ENCODE assay signal across 13 cellular contexts in the genomic region with DNA sequence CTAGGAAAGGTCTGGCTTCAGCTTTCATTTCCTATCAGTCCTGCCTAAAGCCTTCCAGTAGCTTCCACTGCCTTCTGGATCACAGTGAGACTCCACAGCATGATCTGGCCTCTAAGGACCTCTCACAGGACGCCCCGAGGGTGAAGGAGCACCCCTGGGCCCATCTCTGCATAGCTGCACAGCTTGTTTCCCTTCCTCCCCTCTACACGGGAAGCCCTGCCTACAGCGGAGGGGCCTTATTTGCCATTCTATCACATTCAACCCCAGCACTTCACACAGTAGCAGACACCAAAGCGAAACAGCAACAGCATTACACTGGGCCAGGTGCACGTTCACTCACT.
DNase-seq lines count a peak whose midpoint lies in the region; ATAC-seq and TF ChIP-seq lines count a peak whose summit lies in the region.
"Had no signal": no experiment of that assay in that cellular context is flagged by ENCODE, and none has a peak within 500 bp of the region (broad histone marks: within the 10 kb centered on the region; RNA-seq: fewer than 3 reads in every experiment).

No MANE protein-coding gene starts in this region.

- no peak for ATAC-seq in stimulated activated naive B cell treated with anti-CD40 and anti-IgM and Interleukin-4, amounts not matched to agents 10 μg/mL and 1 μg/mL and 100 μg/mL, for 72 hours (replicated peaks)
- ATAC-seq in HG02642 (IDR thresholded peaks at IDR 0.05; ENCODE audit: poor library complexity, unreplicated experiment), result no peak

- H3K4me3 ChIP-seq in dorsolateral prefrontal cortex, result no peak overlapping the region

- H3K4me1 Mint-ChIP-seq in activated CD4-positive, alpha-beta T cell treated with anti-CD3 and anti-CD28 coated beads, Interleukin-2, amount 10 ng/mL, durations not matched to agents 24 days and 14 days, result peaks cover 35% of the 10 kb centered on the region
- peaks cover 45 to 77% of the 10 kb centered on the region in 2 donors for H3K4me1 Mint-ChIP-seq in stimulated activated naive B cell treated with anti-CD40 and anti-IgM and Interleukin-4, amounts not matched to agents 10 μg/mL and 1 μg/mL and 100 μg/mL, for 72 hours

- intact Hi-C loops in activated CD4-positive, alpha-beta T cell treated with anti-CD3 and anti-CD28 coated beads, Interleukin-2, amount 10 ng/mL, durations not matched to agents 24 days and 14 days (cut with micrococcal nuclease), result loop anchor here (10.0 kb wide), 1 partner anchor 327 kb away; no protein-coding TSS in a partner anchor
- intact Hi-C loops in dorsolateral prefrontal cortex (cut with DNase I), result loop anchor here in 1 of 2 donors (5.0 kb wide), 1 partner anchor 40 kb away; no protein-coding TSS in a partner anchor

- peak overlapping the region; percentile 50 for H3K4me3 Mint-ChIP-seq in activated CD4-positive, alpha-beta T cell treated with anti-CD3 and anti-CD28 coated beads, Interleukin-2, amount 10 ng/mL, durations not matched to agents 24 days and 14 days
- peak overlapping the region; percentile 44 to 93 for H3K4me3 Mint-ChIP-seq in stimulated activated naive B cell treated with anti-CD40 and anti-IgM and Interleukin-4, amounts not matched to agents 10 μg/mL and 1 μg/mL and 100 μg/mL, for 72 hours

- no peak overlapping the region for H3K27ac ChIP-seq in dorsolateral prefrontal cortex

- H3K27me3 Mint-ChIP-seq in activated CD4-positive, alpha-beta T cell treated with anti-CD3 and anti-CD28 coated beads, Interleukin-2, amount 10 ng/mL, durations not matched to agents 24 days and 14 days, result no peaks in the 10 kb centered on the region
- no peaks in the 10 kb centered on the region for H3K27me3 Mint-ChIP-seq in stimulated activated naive B cell treated with anti-CD40 and anti-IgM and Interleukin-4, amounts not matched to agents 10 μg/mL and 1 μg/mL and 100 μg/mL, for 72 hours

- H3K27ac Mint-ChIP-seq in activated CD4-positive, alpha-beta T cell treated with anti-CD3 and anti-CD28 coated beads, Interleukin-2, amount 10 ng/mL, durations not matched to agents 24 days and 14 days, result peak overlapping the region; percentile 43
- H3K27ac Mint-ChIP-seq in stimulated activated naive B cell treated with anti-CD40 and anti-IgM and Interleukin-4, amounts not matched to agents 10 μg/mL and 1 μg/mL and 100 μg/mL, for 72 hours, result no peak overlapping the region

- H3K9me3 Mint-ChIP-seq in activated CD4-positive, alpha-beta T cell treated with anti-CD3 and anti-CD28 coated beads, Interleukin-2, amount 10 ng/mL, durations not matched to agents 24 days and 14 days, result no peaks in the 10 kb centered on the region
- H3K9me3 Mint-ChIP-seq in stimulated activated naive B cell treated with anti-CD40 and anti-IgM and Interleukin-4, amounts not matched to agents 10 μg/mL and 1 μg/mL and 100 μg/mL, for 72 hours, result no peaks in the 10 kb centered on the region

- no peaks in the 10 kb centered on the region for H3K36me3 Mint-ChIP-seq in activated CD4-positive, alpha-beta T cell treated with anti-CD3 and anti-CD28 coated beads, Interleukin-2, amount 10 ng/mL, durations not matched to agents 24 days and 14 days (ENCODE audit: low read depth)
- H3K36me3 Mint-ChIP-seq in stimulated activated naive B cell treated with anti-CD40 and anti-IgM and Interleukin-4, amounts not matched to agents 10 μg/mL and 1 μg/mL and 100 μg/mL, for 72 hours, result peaks cover 0 to 9% of the 10 kb centered on the region in 2 donors

- DNase-seq in activated CD4-positive, alpha-beta T cell treated with anti-CD3 and anti-CD28 coated beads, Interleukin-2, amount 10 ng/mL, durations not matched to agents 24 days and 14 days, result no peak
- DNase-seq in activated CD4-positive, alpha-beta T cell treated with anti-CD3 and anti-CD28 coated beads, Interleukin-2, amount 50 U/mL, for 48 hours, result no peak
- DNase-seq in NCI-H69 (lab: John Stamatoyannopoulos, UW) (peak; percentile 52), germinal center (ENCODE audit: low spot score) (peak; percentile 38), NCI-H1694 (lab: John Stamatoyannopoulos, UW) (no peak), dorsolateral prefrontal cortex (no peak)
- no peak for DNase-seq in stimulated activated naive B cell treated with anti-CD40 and anti-IgM and Interleukin-4, amounts not matched to agents 10 μg/mL and 1 μg/mL and 100 μg/mL, for 72 hours
- DNase-seq: activated CD4-positive, alpha-beta T cell treated with anti-CD3 and anti-CD28 coated beads for 48 hours; activated naive CD4-positive, alpha-beta T cell; NCI-H1048; NCI-H774; upper lobe of left lung had no signal

- no peaks in the 10 kb centered on the region for H3K27me3 ChIP-seq in dorsolateral prefrontal cortex
- H3K27me3 ChIP-seq: upper lobe of left lung had no signal

- TF ChIP-seq CTCF in dorsolateral prefrontal cortex (IDR thresholded peaks at IDR 0.05 in 54 of 56, conservative IDR thresholded peaks at IDR 0.05 in 2 of 56; ENCODE audit: low read depth in 1 of 56, partially characterized antibody in 56 of 56), result no peak

Comparison
In these comparisons a context has a peak if more than half of its experiments do, and no peak if none do; other contexts are left out.
1. DNase-seq: peak in NCI-H69 (single experiment) and germinal center (single experiment); none in activated CD4-positive, alpha-beta T cell treated with anti-CD3 and anti-CD28 coated beads, Interleukin-2, amount 10 ng/mL, durations not matched to agents 24 days and 14 days (single experiment), activated CD4-positive, alpha-beta T cell treated with anti-CD3 and anti-CD28 coated beads, Interleukin-2, amount 50 U/mL, for 48 hours (0 of 2), stimulated activated naive B cell treated with anti-CD40 and anti-IgM and Interleukin-4, amounts not matched to agents 10 μg/mL and 1 μg/mL and 100 μg/mL, for 72 hours (single experiment), NCI-H1694 (single experiment) and dorsolateral prefrontal cortex (0 of 10).